6 cellular contexts compared by ENCODE assay signal in genomic region chr15:30175291-30175690, GRCh38. TPM values are rescaled to one million over a fixed set of nuclear protein-coding genes. Genes with fewer than 3 reads are reported as not detected.
"Had no signal": no experiment of that assay in that cellular context is flagged by ENCODE, and none has a peak within 500 bp of the region (broad histone marks: within the 10 kb centered on the region; RNA-seq: fewer than 3 reads in every experiment).

No MANE protein-coding gene starts in this region.

RNA-seq across cellular contexts. Expression of gene GOLGA8T, which starts 40.4 kb away (rescaled TPM):
- total RNA-seq: dermis blood vessel endothelial cell, gastrocnemius medialis, mononuclear cell, suprapubic skin, transverse colon, uterus had no signal
